Comparison of ENCODE assay signal across 13 cellular contexts in genomic region chr1:90717356-90717664, GRCh38. TPM values are rescaled to one million over a fixed set of nuclear protein-coding genes. Genes with fewer than 3 reads are reported as not detected.
DNase-seq lines count a peak whose midpoint lies in the region; ATAC-seq and TF ChIP-seq lines count a peak whose summit lies in the region.
"Had no signal": no experiment of that assay in that cellular context is flagged by ENCODE, and none has a peak within 500 bp of the region (broad histone marks: within the 10 kb centered on the region; RNA-seq: fewer than 3 reads in every experiment).

No MANE protein-coding gene starts in this region.

- no peak for TF ChIP-seq EP300 in suprapubic skin (IDR thresholded peaks at IDR 0.05)

- H3K9me3 ChIP-seq in suprapubic skin, result no peaks in the 10 kb centered on the region
- H3K9me3 ChIP-seq: left lung had no signal

- peak overlapping the region; percentile 65 for H3K27ac Mint-ChIP-seq in activated CD8-positive, alpha-beta memory T cell treated with anti-CD3 and anti-CD28 coated beads, Interleukin-2, amount 10 ng/mL, durations not matched to agents 7 days and 5 days
- peak overlapping the region; percentile 54 for H3K27ac Mint-ChIP-seq in activated CD4-positive, alpha-beta memory T cell treated with anti-CD3 and anti-CD28 coated beads, Interleukin-2, amount 10 ng/mL, durations not matched to agents 7 days and 5 days
- no peak overlapping the region for H3K27ac Mint-ChIP-seq in immature natural killer cell

- no peak for DNase-seq in activated CD8-positive, alpha-beta memory T cell treated with anti-CD3 and anti-CD28 coated beads, Interleukin-2, amount 10 ng/mL, durations not matched to agents 7 days and 5 days
- no peak for DNase-seq in activated CD8-positive, alpha-beta memory T cell treated with anti-CD3 and anti-CD28 coated beads for 24 hours
- no peak for DNase-seq in activated CD4-positive, alpha-beta memory T cell treated with anti-CD3 and anti-CD28 coated beads, Interleukin-2, amount 10 ng/mL, durations not matched to agents 7 days and 5 days
- no peak for DNase-seq in immature natural killer cell
- DNase-seq in suprapubic skin (ENCODE audit: low spot score in 2 of 2), result no peak
- no peak for DNase-seq in NOMO-1 treated with DMSO at 0.1 percent for 48 hours (lab: John Stamatoyannopoulos, UW; ENCODE audit: unreplicated experiment)
- no peak for DNase-seq in HK-2 (ENCODE audit: unreplicated experiment)
- DNase-seq: brain microvascular endothelial cell had no signal

- H3K4me3 ChIP-seq in suprapubic skin, result peak overlapping the region; percentile 43

- H3K36me3 Mint-ChIP-seq in activated CD8-positive, alpha-beta memory T cell treated with anti-CD3 and anti-CD28 coated beads, Interleukin-2, amount 10 ng/mL, durations not matched to agents 7 days and 5 days, result peaks cover 12% of the 10 kb centered on the region
- H3K36me3 Mint-ChIP-seq in activated CD4-positive, alpha-beta memory T cell treated with anti-CD3 and anti-CD28 coated beads, Interleukin-2, amount 10 ng/mL, durations not matched to agents 7 days and 5 days (ENCODE audit: low read depth), result peaks cover 26% of the 10 kb centered on the region
- H3K36me3 Mint-ChIP-seq in immature natural killer cell, result peaks cover 0 to 8% (median 0%) of the 10 kb centered on the region in 3 donors

- POLR2A ChIA-PET in activated CD4-positive, alpha-beta memory T cell treated with anti-CD3 and anti-CD28 coated beads, Interleukin-2, amount 10 ng/mL, durations not matched to agents 7 days and 5 days (lab: Charles Lee), result no interaction called here

- peaks cover 100% of the 10 kb centered on the region for H3K27me3 ChIP-seq in suprapubic skin

- TF ChIP-seq CTCF in suprapubic skin (IDR thresholded peaks at IDR 0.05), result no peak

- peaks cover 2% of the 10 kb centered on the region for H3K9me3 Mint-ChIP-seq in activated CD8-positive, alpha-beta memory T cell treated with anti-CD3 and anti-CD28 coated beads, Interleukin-2, amount 10 ng/mL, durations not matched to agents 7 days and 5 days (ENCODE audit: low read depth)
- no peaks in the 10 kb centered on the region for H3K9me3 Mint-ChIP-seq in activated CD4-positive, alpha-beta memory T cell treated with anti-CD3 and anti-CD28 coated beads, Interleukin-2, amount 10 ng/mL, durations not matched to agents 7 days and 5 days
- H3K9me3 Mint-ChIP-seq in immature natural killer cell, result peaks cover 0 to 15% (median 6%) of the 10 kb centered on the region in 6 donors

- no peak overlapping the region for H3K27ac ChIP-seq in suprapubic skin
- H3K27ac ChIP-seq: brain microvascular endothelial cell, left lung had no signal

- H3K4me1 ChIP-seq in suprapubic skin, result peaks cover 43% of the 10 kb centered on the region

- no peak for TF ChIP-seq POLR2A in suprapubic skin (IDR thresholded peaks at IDR 0.05)

- WGBS in suprapubic skin, result 17% methylated on average over 34 of the region's 37 CpGs

- H3K27me3 Mint-ChIP-seq in activated CD8-positive, alpha-beta memory T cell treated with anti-CD3 and anti-CD28 coated beads, Interleukin-2, amount 10 ng/mL, durations not matched to agents 7 days and 5 days, result peaks cover 92% of the 10 kb centered on the region
- H3K27me3 Mint-ChIP-seq in activated CD4-positive, alpha-beta memory T cell treated with anti-CD3 and anti-CD28 coated beads, Interleukin-2, amount 10 ng/mL, durations not matched to agents 7 days and 5 days, result peaks cover 87% of the 10 kb centered on the region
- peaks cover 48 to 81% (median 68%) of the 10 kb centered on the region in 3 donors for H3K27me3 Mint-ChIP-seq in immature natural killer cell (ENCODE audit: low read depth in 3 of 3)

- H3K4me1 Mint-ChIP-seq in activated CD8-positive, alpha-beta memory T cell treated with anti-CD3 and anti-CD28 coated beads, Interleukin-2, amount 10 ng/mL, durations not matched to agents 7 days and 5 days, result peaks cover 18% of the 10 kb centered on the region
- peaks cover 19% of the 10 kb centered on the region for H3K4me1 Mint-ChIP-seq in activated CD4-positive, alpha-beta memory T cell treated with anti-CD3 and anti-CD28 coated beads, Interleukin-2, amount 10 ng/mL, durations not matched to agents 7 days and 5 days
- peaks cover 21 to 37% of the 10 kb centered on the region in 2 donors for H3K4me1 Mint-ChIP-seq in immature natural killer cell

- no peaks in the 10 kb centered on the region for H3K36me3 ChIP-seq in suprapubic skin
- H3K36me3 ChIP-seq: brain microvascular endothelial cell, left lung had no signal

- no peak overlapping the region for H3K4me3 Mint-ChIP-seq in activated CD8-positive, alpha-beta memory T cell treated with anti-CD3 and anti-CD28 coated beads, Interleukin-2, amount 10 ng/mL, durations not matched to agents 7 days and 5 days
- peak overlapping the region; percentile 30 for H3K4me3 Mint-ChIP-seq in activated CD4-positive, alpha-beta memory T cell treated with anti-CD3 and anti-CD28 coated beads, Interleukin-2, amount 10 ng/mL, durations not matched to agents 7 days and 5 days
- peak overlapping the region; percentile 44 to 74 (median 63) for H3K4me3 Mint-ChIP-seq in immature natural killer cell

- CTCF ChIA-PET in activated CD8-positive, alpha-beta memory T cell treated with anti-CD3 and anti-CD28 coated beads, Interleukin-2, amount 10 ng/mL, durations not matched to agents 7 days and 5 days (lab: Charles Lee), result interaction anchor here (0.6 kb wide), 1 partner anchor 259 kb away, joined by 3 read pairs; no protein-coding TSS in a partner anchor
- CTCF ChIA-PET in activated CD4-positive, alpha-beta memory T cell treated with anti-CD3 and anti-CD28 coated beads, Interleukin-2, amount 10 ng/mL, durations not matched to agents 7 days and 5 days (lab: Charles Lee), result no interaction called here

- no peak for ATAC-seq in activated CD8-positive, alpha-beta memory T cell treated with anti-CD3 and anti-CD28 coated beads, Interleukin-2, amount 10 ng/mL, durations not matched to agents 7 days and 5 days
- ATAC-seq in GM21367 (IDR thresholded peaks at IDR 0.05; ENCODE audit: unreplicated experiment), result no peak

RNA-seq across cellular contexts. Expression of gene BARHL2, which starts 0.2 kb away (rescaled TPM):
- total RNA-seq in activated CD8-positive, alpha-beta memory T cell treated with anti-CD3 and anti-CD28 coated beads, Interleukin-2, amount 10 ng/mL, durations not matched to agents 7 days and 5 days, result not detected
- not detected for total RNA-seq in activated CD4-positive, alpha-beta memory T cell treated with anti-CD3 and anti-CD28 coated beads, Interleukin-2, amount 10 ng/mL, durations not matched to agents 7 days and 5 days
- not detected for polyA plus RNA-seq in immature natural killer cell
- total RNA-seq in suprapubic skin, result not detected
- total RNA-seq: H4, left lung, NCI-H460, renal cortical epithelial cell had no signal

Comparison
In these comparisons a context has a peak if more than half of its experiments do, and no peak if none do; other contexts are left out.
1. H3K27ac Mint-ChIP-seq: peak in activated CD8-positive, alpha-beta memory T cell treated with anti-CD3 and anti-CD28 coated beads, Interleukin-2, amount 10 ng/mL, durations not matched to agents 7 days and 5 days (single experiment) and activated CD4-positive, alpha-beta memory T cell treated with anti-CD3 and anti-CD28 coated beads, Interleukin-2, amount 10 ng/mL, durations not matched to agents 7 days and 5 days (single experiment); none in immature natural killer cell (0 of 6).